Comparison of ENCODE assay signal across 30 cellular contexts in genomic region chr1:22303816-22304215, GRCh38.
"Had no signal": no experiment of that assay in that cellular context is flagged by ENCODE, and none has a peak within 500 bp of the region (broad histone marks: within the 10 kb centered on the region; RNA-seq: fewer than 3 reads in every experiment).

No MANE protein-coding gene starts in this region.

- ATAC-seq: activated CD4-positive, alpha-beta T cell treated with anti-CD3 and anti-CD28 coated beads for 36 hours; activated naive CD4-positive, alpha-beta T cell treated with anti-CD3 and anti-CD28 coated beads, Interleukin-2, amount 50 U/mL, for 72 hours; activated T-cell treated with anti-CD3 and anti-CD28 coated beads, Interleukin-2, amount 50 U/mL, for 72 hours; esophagus mucosa had no signal

- FAIRE-seq: astrocyte, bronchial epithelial cell, frontal cortex had no signal

- H3K4me3 ChIP-seq: coronary artery, dorsolateral prefrontal cortex had no signal

- DNase-seq: activated CD4-positive, alpha-beta memory T cell treated with anti-CD3 and anti-CD28 coated beads, Interleukin-2, amount 10 ng/mL, durations not matched to agents 7 days and 5 days; activated CD4-positive, alpha-beta T cell treated with anti-CD3 and anti-CD28 coated beads for 36 hours; activated CD4-positive, alpha-beta T cell treated with anti-CD3 and anti-CD28 coated beads, Interleukin-2, amount 10 ng/mL, durations not matched to agents 7 days and 5 days; activated CD4-positive, alpha-beta T cell treated with anti-CD3 and anti-CD28 coated beads, Interleukin-2, amount 50 U/mL, for 4 hours; activated CD4-positive, CD25-positive, alpha-beta regulatory T cell; activated CD4-positive, CD25-positive, alpha-beta regulatory T cell treated with anti-CD3 and anti-CD28 coated beads, Interleukin-2, amount 50 U/mL, for 72 hours; activated CD8-positive, alpha-beta memory T cell treated with anti-CD3 and anti-CD28 coated beads, Interleukin-2, amount 50 U/mL, for 48 hours; activated gamma-delta T cell; activated naive CD4-positive, alpha-beta T cell; activated naive CD4-positive, alpha-beta T cell treated with anti-CD3 and anti-CD28 coated beads, Interleukin-2, amount 10 ng/mL, durations not matched to agents 7 days and 5 days; activated naive CD8-positive, alpha-beta T cell treated with anti-CD3 and anti-CD28 coated beads, Interleukin-2, amount 10 ng/mL, durations not matched to agents 7 days and 5 days; activated T-cell treated with anti-CD3 and anti-CD28 coated beads for 4 hours; activated T-cell treated with anti-CD3 and anti-CD28 coated beads, Interleukin-2, amount 50 U/mL, for 24 hours; activated T-cell treated with anti-CD3 and anti-CD28 coated beads, Interleukin-2, amount 50 U/mL, for 72 hours; amniotic stem cell; anterior cingulate cortex; brain microvascular endothelial cell; dorsolateral prefrontal cortex; effector memory CD4-positive, alpha-beta T cell; endodermal cell; foreskin fibroblast; hippocampal formation; T1000; WERI-Rb-1 had no signal

- H3K27ac ChIP-seq: brain microvascular endothelial cell, coronary artery, dorsolateral prefrontal cortex, WERI-Rb-1 had no signal

- H3K36me3 ChIP-seq: brain microvascular endothelial cell, WERI-Rb-1 had no signal
